10 cellular contexts compared by ENCODE assay signal in the genomic region with DNA sequence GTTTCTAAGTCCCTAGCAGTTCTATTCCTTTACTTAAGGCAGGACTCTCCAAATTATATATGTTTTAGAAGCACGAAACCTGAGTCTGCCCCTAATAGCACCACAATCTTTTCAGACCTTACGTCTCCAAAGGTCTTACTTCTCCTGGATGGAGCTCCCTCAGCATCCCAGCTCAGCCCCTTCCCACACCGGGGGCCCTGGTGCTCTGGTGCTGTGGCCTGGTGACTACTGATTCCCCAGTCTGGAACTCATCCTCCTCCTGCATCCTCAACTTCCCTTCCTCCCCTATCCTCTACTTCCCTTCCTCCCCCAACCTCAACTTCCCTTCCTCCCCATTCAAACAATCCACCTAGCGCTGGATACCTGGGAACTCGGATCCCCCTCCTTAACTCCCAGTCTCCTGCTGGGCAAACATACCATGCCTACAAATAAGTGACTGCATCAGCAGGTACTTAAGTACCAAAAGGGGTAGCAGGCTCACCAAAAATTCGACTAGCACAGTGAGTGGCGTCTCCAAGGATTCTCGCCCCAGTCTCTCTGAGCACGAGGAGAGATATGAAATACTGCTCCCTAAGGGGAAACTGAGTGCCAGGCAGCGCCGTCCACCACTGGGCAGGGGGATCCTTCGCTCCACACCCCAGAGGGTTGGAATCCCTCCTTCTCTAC. TPM values are rescaled to one million over a fixed set of nuclear protein-coding genes. Genes with fewer than 3 reads are reported as not detected.
DNase-seq lines count a peak whose midpoint lies in the region; ATAC-seq, FAIRE-seq and TF ChIP-seq lines count a peak whose summit lies in the region.
"Had no signal": no experiment of that assay in that cellular context is flagged by ENCODE, and none has a peak within 500 bp of the region (broad histone marks: within the 10 kb centered on the region; RNA-seq: fewer than 3 reads in every experiment).

No MANE protein-coding gene starts in this region.

- no peak overlapping the region for H2AK5ac ChIP-seq in mesenchymal stem cell (ENCODE audit: low read length, severe bottlenecking)

- 58% methylated on average over 10 of the region's 12 CpGs for WGBS in mesenchymal stem cell
- WGBS in transverse colon (ENCODE audit: low coverage in 1 of 2), 2 donors, result 60 to 62% methylated on average over 3 to 12 of the region's 12 CpGs

- peak overlapping the region; percentile 46 for H3K4me3 ChIP-seq in astrocyte (ENCODE audit: insufficient read depth, low read depth, low read length)
- H3K4me3 ChIP-seq in mesenchymal stem cell (ENCODE audit: insufficient read depth in 1 of 2, low read depth in 1 of 2, low read length in 2 of 2), result peak overlapping the region; percentile 63 to 65
- H3K4me3 ChIP-seq in transverse colon, result peak overlapping the region in 3 of 4 donors; percentile 28 to 53 (median 39)

- H4K91ac ChIP-seq in mesenchymal stem cell (ENCODE audit: low read length), result no peak overlapping the region

- peaks cover 6% of the 10 kb centered on the region for H3K4me1 Mint-ChIP-seq in activated naive CD8-positive, alpha-beta T cell (ENCODE audit: low read depth)
- peaks cover 3% of the 10 kb centered on the region for H3K4me1 Mint-ChIP-seq in activated naive CD8-positive, alpha-beta T cell treated with anti-CD3 and anti-CD28 coated beads for 36 hours
- H3K4me1 Mint-ChIP-seq in astrocyte (ENCODE audit: low read depth, unreplicated experiment), result peaks cover 9% of the 10 kb centered on the region

- H2BK5ac ChIP-seq in mesenchymal stem cell (ENCODE audit: low read depth, low read length, poor library complexity, severe bottlenecking), result no peak overlapping the region

- H3K27me3 ChIP-seq in astrocyte (ENCODE audit: insufficient read depth, low read length) (peaks cover 36% of the 10 kb centered on the region), mesenchymal stem cell (ENCODE audit: control insufficient read depth in 1 of 2, insufficient read depth in 1 of 2, low read length in 2 of 2) (peaks cover 52 to 69% of the 10 kb centered on the region in 2 experiments), transverse colon (peaks cover 55% of the 10 kb centered on the region)
- H3K27me3 ChIP-seq: right lobe of liver had no signal

- no peak overlapping the region for H4K8ac ChIP-seq in mesenchymal stem cell (ENCODE audit: low read length)

- TF ChIP-seq EP300 in transverse colon (IDR thresholded peaks at IDR 0.05; ENCODE audit: low read depth), result no peak

- DNase-seq in activated naive CD8-positive, alpha-beta T cell treated with anti-CD3 and anti-CD28 coated beads for 36 hours, result no peak
- no peak for DNase-seq in astrocyte (ENCODE audit: low read depth)
- no peak for DNase-seq in mesenchymal stem cell
- DNase-seq in transverse colon, result no peak

- H3K27ac ChIP-seq in astrocyte (ENCODE audit: low read depth, low read length) (no peak overlapping the region), mesenchymal stem cell (ENCODE audit: low read length, poor library complexity, severe bottlenecking) (no peak overlapping the region), transverse colon (no peak overlapping the region)
- H3K27ac ChIP-seq: right lobe of liver had no signal

- ATAC-seq in HG03025 (IDR thresholded peaks at IDR 0.05; ENCODE audit: low FRiP score, unreplicated experiment) (no peak), GM21576 (IDR thresholded peaks at IDR 0.05; ENCODE audit: unreplicated experiment) (no peak), GM18867 (IDR thresholded peaks at IDR 0.05; ENCODE audit: unreplicated experiment) (no peak)

- no peak overlapping the region for H3K27ac Mint-ChIP-seq in activated naive CD8-positive, alpha-beta T cell
- H3K27ac Mint-ChIP-seq in activated naive CD8-positive, alpha-beta T cell treated with anti-CD3 and anti-CD28 coated beads for 36 hours, result no peak overlapping the region
- H3K27ac Mint-ChIP-seq in astrocyte (ENCODE audit: unreplicated experiment), result no peak overlapping the region

- no peak overlapping the region for H2BK12ac ChIP-seq in mesenchymal stem cell (ENCODE audit: low read length in 2 of 2)

- peaks cover 26% of the 10 kb centered on the region for H3K27me3 Mint-ChIP-seq in activated naive CD8-positive, alpha-beta T cell
- peaks cover 50% of the 10 kb centered on the region for H3K27me3 Mint-ChIP-seq in activated naive CD8-positive, alpha-beta T cell treated with anti-CD3 and anti-CD28 coated beads for 36 hours
- peaks cover 39% of the 10 kb centered on the region for H3K27me3 Mint-ChIP-seq in astrocyte (ENCODE audit: low read depth, unreplicated experiment)

- TF ChIP-seq CTCF in astrocyte (IDR thresholded peaks at IDR 0.05; ENCODE audit: insufficient read depth, low read depth, low read length) (no peak), transverse colon (IDR thresholded peaks at IDR 0.05) (no peak)

- H3K18ac ChIP-seq in mesenchymal stem cell (ENCODE audit: low read depth in 1 of 2, low read length in 2 of 2), result no peak overlapping the region

- H3K9me3 Mint-ChIP-seq in activated naive CD8-positive, alpha-beta T cell (ENCODE audit: low read depth), result no peaks in the 10 kb centered on the region
- H3K9me3 Mint-ChIP-seq in activated naive CD8-positive, alpha-beta T cell treated with anti-CD3 and anti-CD28 coated beads for 36 hours, result no peaks in the 10 kb centered on the region
- H3K9me3 Mint-ChIP-seq in astrocyte (ENCODE audit: unreplicated experiment), result no peaks in the 10 kb centered on the region

- H3K9me3 ChIP-seq in astrocyte (ENCODE audit: insufficient read depth, low read depth, low read length) (no peaks in the 10 kb centered on the region), mesenchymal stem cell (ENCODE audit: control insufficient read depth, low read length) (no peaks in the 10 kb centered on the region), transverse colon (no peaks in the 10 kb centered on the region)
- H3K9me3 ChIP-seq: right lobe of liver had no signal

- H2BK15ac ChIP-seq in mesenchymal stem cell (ENCODE audit: low read depth, poor library complexity, severe bottlenecking), result no peak overlapping the region

- H3K4me1 ChIP-seq in astrocyte (ENCODE audit: insufficient read depth, low read length), result peaks cover 2% of the 10 kb centered on the region
- peaks cover 14% of the 10 kb centered on the region for H3K4me1 ChIP-seq in mesenchymal stem cell (ENCODE audit: control insufficient read depth, insufficient read depth, low read depth, low read length)
- H3K4me1 ChIP-seq in transverse colon, result peaks cover 0 to 9% (median 4%) of the 10 kb centered on the region in 4 donors

- peak overlapping the region; percentile 85 for H2AFZ ChIP-seq in astrocyte (ENCODE audit: low read depth, low read length)
- H2AFZ ChIP-seq in mesenchymal stem cell (ENCODE audit: low read depth, low read length), result no peak overlapping the region

- no peaks in the 10 kb centered on the region for H3K79me1 ChIP-seq in mesenchymal stem cell (replicated peaks; ENCODE audit: low read length, poor library complexity, severe bottlenecking)

- H3K9ac ChIP-seq in astrocyte (ENCODE audit: low read length) (no peak overlapping the region), mesenchymal stem cell (ENCODE audit: low read length) (no peak overlapping the region)

- no peak for FAIRE-seq in astrocyte (lab: Jason Lieb, UNC)
- FAIRE-seq: colon had no signal

- in situ Hi-C loops in transverse colon (cut with MboI; ENCODE audit: low pct_ligation_motif_present in 1 of 4, low pct_unique_long_range_greater_than_20kb in 1 of 4, low sequenced_read_pairs in 3 of 4), result loop anchor here in 2 of 4 donors (25.0 kb wide), 2 partner anchors 336 to 511 kb away; a partner anchor contains a TSS

- H3K4me3 Mint-ChIP-seq in activated naive CD8-positive, alpha-beta T cell, result peak overlapping the region; percentile 50
- no peak overlapping the region for H3K4me3 Mint-ChIP-seq in activated naive CD8-positive, alpha-beta T cell treated with anti-CD3 and anti-CD28 coated beads for 36 hours
- peak overlapping the region; percentile 66 for H3K4me3 Mint-ChIP-seq in astrocyte (ENCODE audit: unreplicated experiment)

- no peaks in the 10 kb centered on the region for H3K79me2 ChIP-seq in astrocyte (ENCODE audit: insufficient read depth, low read length)

- no peaks in the 10 kb centered on the region for H3K36me3 Mint-ChIP-seq in activated naive CD8-positive, alpha-beta T cell
- no peaks in the 10 kb centered on the region for H3K36me3 Mint-ChIP-seq in activated naive CD8-positive, alpha-beta T cell treated with anti-CD3 and anti-CD28 coated beads for 36 hours
- no peaks in the 10 kb centered on the region for H3K36me3 Mint-ChIP-seq in astrocyte (ENCODE audit: low read depth, unreplicated experiment)

- H4K20me1 ChIP-seq in astrocyte (ENCODE audit: insufficient read depth, low read length), result peaks cover 4% of the 10 kb centered on the region

- peak overlapping the region in 1 of 2 experiments; percentile 95 for H3K23ac ChIP-seq in mesenchymal stem cell (ENCODE audit: low read length in 2 of 2)

- no peak overlapping the region for H3K4ac ChIP-seq in mesenchymal stem cell (ENCODE audit: low read depth in 1 of 2, low read length in 2 of 2)

- no peaks in the 10 kb centered on the region for H3K36me3 ChIP-seq in astrocyte (ENCODE audit: insufficient read depth, low read length)
- no peaks in the 10 kb centered on the region for H3K36me3 ChIP-seq in mesenchymal stem cell (ENCODE audit: control insufficient read depth in 1 of 2, insufficient read depth in 2 of 2, low read depth in 1 of 2, low read length in 2 of 2)
- H3K36me3 ChIP-seq in transverse colon, result no peaks in the 10 kb centered on the region
- H3K36me3 ChIP-seq: right lobe of liver had no signal

- intact Hi-C loops in transverse colon (cut with DNase I; ENCODE audit: low total_unique reads), result no loop called here

- no peak for TF ChIP-seq POLR2A in transverse colon (IDR thresholded peaks at IDR 0.05)

- no peak overlapping the region for H2BK120ac ChIP-seq in mesenchymal stem cell (ENCODE audit: low read depth, low read length)

- no peak overlapping the region for H3K14ac ChIP-seq in mesenchymal stem cell (ENCODE audit: low read length in 2 of 2)

- H3K4me2 ChIP-seq in astrocyte (ENCODE audit: low read length), result peak overlapping the region; percentile 83
- H3K4me2 ChIP-seq in mesenchymal stem cell (ENCODE audit: low read length, poor library complexity, severe bottlenecking), result peak overlapping the region; percentile 98

RNA-seq across cellular contexts. Expression of a gene that starts 0.8 kb away (rescaled TPM):
- not detected for total RNA-seq in activated naive CD8-positive, alpha-beta T cell treated with anti-CD3 and anti-CD28 coated beads for 36 hours
- 5.6 and 11.0 TPM in 2 replicates for total RNA-seq in astrocyte
- 0.08 TPM for polyA plus RNA-seq in mesenchymal stem cell (2013, experiment 1 of 2)
- polyA plus RNA-seq in mesenchymal stem cell (2013, experiment 2 of 2), result not detected
- total RNA-seq in transverse colon, result not detected

RNA-seq across cellular contexts. Expression of a gene that starts 30.9 kb away (rescaled TPM):
- total RNA-seq in activated naive CD8-positive, alpha-beta T cell treated with anti-CD3 and anti-CD28 coated beads for 36 hours, result 10 to 100 TPM; 31.8 to 35.0 TPM
- total RNA-seq in astrocyte (124 and 137 TPM in 2 replicates), transverse colon (10 to 100 TPM; 24.9 to 77.2 (median 27.3) TPM)
- polyA plus RNA-seq in mesenchymal stem cell (2013, experiment 1 of 2), result 10.5 TPM
- polyA plus RNA-seq in mesenchymal stem cell (2013, experiment 2 of 2), result 9.8 TPM
